1 cellular context compared by ENCODE assay signal in the genomic region with DNA sequence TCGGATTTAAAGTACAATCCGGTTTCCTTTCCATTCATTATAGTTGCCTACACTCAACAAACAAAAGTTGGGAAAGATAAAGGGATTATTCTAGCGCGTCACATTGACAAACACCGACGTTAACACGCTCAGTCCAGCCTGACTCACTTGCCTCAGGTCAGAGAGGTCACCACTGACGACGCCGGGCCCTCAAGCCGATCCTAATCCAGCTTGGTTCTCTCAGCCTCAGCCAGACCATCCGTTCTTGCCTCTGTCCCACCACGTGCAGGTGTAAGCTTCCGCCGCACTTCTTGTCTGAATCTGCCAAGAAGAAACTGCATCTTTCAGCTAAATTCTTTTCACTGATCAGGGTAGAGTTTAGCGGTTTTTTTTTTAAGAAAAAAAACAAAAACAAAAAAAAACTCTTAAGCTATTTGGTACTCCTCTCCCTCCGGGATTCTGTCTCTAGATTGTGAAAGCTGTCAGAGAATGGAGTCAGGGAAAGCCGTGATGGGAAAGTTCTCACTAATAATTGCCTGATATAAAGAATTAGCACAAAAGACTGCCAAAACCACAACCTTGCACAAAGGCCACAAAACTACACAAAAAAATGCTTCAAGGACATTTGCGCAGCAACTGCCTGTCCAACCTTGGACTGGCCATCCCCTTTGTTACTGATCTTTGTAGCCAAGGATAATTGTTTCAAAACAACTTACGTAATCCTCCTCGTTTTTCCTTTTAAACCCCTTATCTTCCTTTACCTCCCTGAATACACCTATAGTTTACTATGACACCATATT.
TF ChIP-seq lines count a peak whose summit lies in the region.

No MANE protein-coding gene starts in this region.

TF ChIP-seq in K562, 482 proteins besides CTCF, POLR2A, EP300 and RAD21 (continued from another document and continues in another):
- no peak; the same call in 1 of the 2 replicates for TF ChIP-seq EGR1 (conservative IDR thresholded peaks at IDR 0.05)
- TF ChIP-seq SOX6 (IDR thresholded peaks at IDR 0.05) = peak; percentile 82
- TF ChIP-seq NRF1 (conservative IDR thresholded peaks at IDR 0.05 in 1 of 2, IDR thresholded peaks at IDR 0.05 in 1 of 2) = peak; percentile 6 to 12; a peak in 1 of 4 replicates
- TF ChIP-seq ELF4 (CRISPR knock-in tag; IDR thresholded peaks at IDR 0.05) = no peak
- peak; percentile 74; the same call in 1 of the 2 replicates for TF ChIP-seq NCOA6 (IDR thresholded peaks at IDR 0.05)
- no peak for TF ChIP-seq PRPF4 (IDR thresholded peaks at IDR 0.05; ENCODE audit: insufficient read depth, low read depth, low read length, poor library complexity, severe bottlenecking)
- TF ChIP-seq ZKSCAN3 (CRISPR knock-in tag; IDR thresholded peaks at IDR 0.05) = no peak
- TF ChIP-seq ELF1 (tag; IDR thresholded peaks at IDR 0.05) = no peak
- no peak for TF ChIP-seq TEAD2 (tag; IDR thresholded peaks at IDR 0.05)
- no peak for TF ChIP-seq SRSF3 (IDR thresholded peaks at IDR 0.05; ENCODE audit: insufficient read depth, low read length)
- TF ChIP-seq NBN (IDR thresholded peaks at IDR 0.05; ENCODE audit: low read depth) = 0 out of 2 replicates have a peak, but pooled peaks have one; percentile 5
- TF ChIP-seq, protein P1, sequence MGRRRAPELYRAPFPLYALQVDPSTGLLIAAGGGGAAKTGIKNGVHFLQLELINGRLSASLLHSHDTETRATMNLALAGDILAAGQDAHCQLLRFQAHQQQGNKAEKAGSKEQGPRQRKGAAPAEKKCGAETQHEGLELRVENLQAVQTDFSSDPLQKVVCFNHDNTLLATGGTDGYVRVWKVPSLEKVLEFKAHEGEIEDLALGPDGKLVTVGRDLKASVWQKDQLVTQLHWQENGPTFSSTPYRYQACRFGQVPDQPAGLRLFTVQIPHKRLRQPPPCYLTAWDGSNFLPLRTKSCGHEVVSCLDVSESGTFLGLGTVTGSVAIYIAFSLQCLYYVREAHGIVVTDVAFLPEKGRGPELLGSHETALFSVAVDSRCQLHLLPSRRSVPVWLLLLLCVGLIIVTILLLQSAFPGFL (CRISPR knock-in tag; IDR thresholded peaks at IDR 0.05) = no peak
- peak; percentile 11; the same call in 1 of the 2 replicates for TF ChIP-seq TAL1 (IDR thresholded peaks at IDR 0.05)
- TF ChIP-seq CXXC5 (CRISPR knock-in tag; IDR thresholded peaks at IDR 0.05) = peak; percentile 66; the same call in 1 of the 2 replicates
- TF ChIP-seq MTA1 (IDR thresholded peaks at IDR 0.05; ENCODE audit: borderline replicate concordance) = no peak
- 0 out of 2 replicates have a peak, but pooled peaks have one; percentile 79 for TF ChIP-seq SMAD4 (CRISPR knock-in tag; conservative IDR thresholded peaks at IDR 0.05)
- peak; percentile 72 for TF ChIP-seq CEBPB (tag; IDR thresholded peaks at IDR 0.05)
- TF ChIP-seq RCOR1 (IDR thresholded peaks at IDR 0.05; ENCODE audit: borderline replicate concordance in 1 of 2, low read depth in 2 of 2, low read length in 2 of 2) = peak in 1 of 2 experiments; percentile 70; a peak in 2 of 4 replicates
- peak; percentile 22; the same call in 1 of the 2 replicates for TF ChIP-seq CBFA2T3 (IDR thresholded peaks at IDR 0.05)
- no peak for TF ChIP-seq SMARCA5 (IDR thresholded peaks at IDR 0.05)
- TF ChIP-seq CBX5 (IDR thresholded peaks at IDR 0.05; ENCODE audit: borderline replicate concordance, low read depth) = no peak
- no peak for TF ChIP-seq PTTG1 (tag; IDR thresholded peaks at IDR 0.05; ENCODE audit: low read depth)
- peak; percentile 67 to 72; a peak in 3 of 4 replicates for TF ChIP-seq KDM1A (IDR thresholded peaks at IDR 0.05)
- TF ChIP-seq DNMT1 (IDR thresholded peaks at IDR 0.05) = no peak
- peak; percentile 56; the same call in 1 of the 2 replicates for TF ChIP-seq SP1 (CRISPR knock-in tag; IDR thresholded peaks at IDR 0.05)
- TF ChIP-seq, protein P2, sequence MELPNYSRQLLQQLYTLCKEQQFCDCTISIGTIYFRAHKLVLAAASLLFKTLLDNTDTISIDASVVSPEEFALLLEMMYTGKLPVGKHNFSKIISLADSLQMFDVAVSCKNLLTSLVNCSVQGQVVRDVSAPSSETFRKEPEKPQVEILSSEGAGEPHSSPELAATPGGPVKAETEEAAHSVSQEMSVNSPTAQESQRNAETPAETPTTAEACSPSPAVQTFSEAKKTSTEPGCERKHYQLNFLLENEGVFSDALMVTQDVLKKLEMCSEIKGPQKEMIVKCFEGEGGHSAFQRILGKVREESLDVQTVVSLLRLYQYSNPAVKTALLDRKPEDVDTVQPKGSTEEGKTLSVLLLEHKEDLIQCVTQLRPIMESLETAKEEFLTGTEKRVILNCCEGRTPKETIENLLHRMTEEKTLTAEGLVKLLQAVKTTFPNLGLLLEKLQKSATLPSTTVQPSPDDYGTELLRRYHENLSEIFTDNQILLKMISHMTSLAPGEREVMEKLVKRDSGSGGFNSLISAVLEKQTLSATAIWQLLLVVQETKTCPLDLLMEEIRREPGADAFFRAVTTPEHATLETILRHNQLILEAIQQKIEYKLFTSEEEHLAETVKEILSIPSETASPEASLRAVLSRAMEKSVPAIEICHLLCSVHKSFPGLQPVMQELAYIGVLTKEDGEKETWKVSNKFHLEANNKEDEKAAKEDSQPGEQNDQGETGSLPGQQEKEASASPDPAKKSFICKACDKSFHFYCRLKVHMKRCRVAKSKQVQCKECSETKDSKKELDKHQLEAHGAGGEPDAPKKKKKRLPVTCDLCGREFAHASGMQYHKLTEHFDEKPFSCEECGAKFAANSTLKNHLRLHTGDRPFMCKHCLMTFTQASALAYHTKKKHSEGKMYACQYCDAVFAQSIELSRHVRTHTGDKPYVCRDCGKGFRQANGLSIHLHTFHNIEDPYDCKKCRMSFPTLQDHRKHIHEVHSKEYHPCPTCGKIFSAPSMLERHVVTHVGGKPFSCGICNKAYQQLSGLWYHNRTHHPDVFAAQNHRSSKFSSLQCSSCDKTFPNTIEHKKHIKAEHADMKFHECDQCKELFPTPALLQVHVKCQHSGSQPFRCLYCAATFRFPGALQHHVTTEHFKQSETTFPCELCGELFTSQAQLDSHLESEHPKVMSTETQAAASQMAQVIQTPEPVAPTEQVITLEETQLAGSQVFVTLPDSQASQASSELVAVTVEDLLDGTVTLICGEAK (IDR thresholded peaks at IDR 0.05) = 0 out of 2 replicates have a peak, but pooled peaks have one; percentile 5
- TF ChIP-seq, protein P2 (CRISPR knock-in tag; IDR thresholded peaks at IDR 0.05) = no peak
- TF ChIP-seq FOXK2 (conservative IDR thresholded peaks at IDR 0.05 in 1 of 2, IDR thresholded peaks at IDR 0.05 in 1 of 2; ENCODE audit: low read depth in 2 of 2) = 0 out of 4 replicates have a peak, but pooled peaks of 1 of the 2 experiments have one; percentile 34
- TF ChIP-seq KLF1 (tag; IDR thresholded peaks at IDR 0.05) = no peak
- 0 out of 2 replicates have a peak, but pooled peaks have one; percentile 27 for TF ChIP-seq ZEB2 (IDR thresholded peaks at IDR 0.05)
- TF ChIP-seq FOSL1 (tag; conservative IDR thresholded peaks at IDR 0.05) = peak; percentile 89
- peak; percentile 94 for TF ChIP-seq CREM (IDR thresholded peaks at IDR 0.05; ENCODE audit: low read depth)
- TF ChIP-seq ZNF311 (CRISPR knock-in tag; IDR thresholded peaks at IDR 0.05) = 0 out of 2 replicates have a peak, but pooled peaks have one; percentile 28
- TF ChIP-seq EP400 (IDR thresholded peaks at IDR 0.05) = 0 out of 2 replicates have a peak, but pooled peaks have one; percentile 19
- TF ChIP-seq, protein P3, sequence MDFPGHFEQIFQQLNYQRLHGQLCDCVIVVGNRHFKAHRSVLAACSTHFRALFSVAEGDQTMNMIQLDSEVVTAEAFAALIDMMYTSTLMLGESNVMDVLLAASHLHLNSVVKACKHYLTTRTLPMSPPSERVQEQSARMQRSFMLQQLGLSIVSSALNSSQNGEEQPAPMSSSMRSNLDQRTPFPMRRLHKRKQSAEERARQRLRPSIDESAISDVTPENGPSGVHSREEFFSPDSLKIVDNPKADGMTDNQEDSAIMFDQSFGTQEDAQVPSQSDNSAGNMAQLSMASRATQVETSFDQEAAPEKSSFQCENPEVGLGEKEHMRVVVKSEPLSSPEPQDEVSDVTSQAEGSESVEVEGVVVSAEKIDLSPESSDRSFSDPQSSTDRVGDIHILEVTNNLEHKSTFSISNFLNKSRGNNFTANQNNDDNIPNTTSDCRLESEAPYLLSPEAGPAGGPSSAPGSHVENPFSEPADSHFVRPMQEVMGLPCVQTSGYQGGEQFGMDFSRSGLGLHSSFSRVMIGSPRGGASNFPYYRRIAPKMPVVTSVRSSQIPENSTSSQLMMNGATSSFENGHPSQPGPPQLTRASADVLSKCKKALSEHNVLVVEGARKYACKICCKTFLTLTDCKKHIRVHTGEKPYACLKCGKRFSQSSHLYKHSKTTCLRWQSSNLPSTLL (IDR thresholded peaks at IDR 0.05) = no peak
- TF ChIP-seq, protein P4, sequence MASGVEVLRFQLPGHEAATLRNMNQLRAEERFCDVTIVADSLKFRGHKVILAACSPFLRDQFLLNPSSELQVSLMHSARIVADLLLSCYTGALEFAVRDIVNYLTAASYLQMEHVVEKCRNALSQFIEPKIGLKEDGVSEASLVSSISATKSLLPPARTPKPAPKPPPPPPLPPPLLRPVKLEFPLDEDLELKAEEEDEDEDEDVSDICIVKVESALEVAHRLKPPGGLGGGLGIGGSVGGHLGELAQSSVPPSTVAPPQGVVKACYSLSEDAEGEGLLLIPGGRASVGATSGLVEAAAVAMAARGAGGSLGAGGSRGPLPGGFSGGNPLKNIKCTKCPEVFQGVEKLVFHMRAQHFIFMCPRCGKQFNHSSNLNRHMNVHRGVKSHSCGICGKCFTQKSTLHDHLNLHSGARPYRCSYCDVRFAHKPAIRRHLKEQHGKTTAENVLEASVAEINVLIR (CRISPR knock-in tag; IDR thresholded peaks at IDR 0.05) = 0 out of 2 replicates have a peak, but pooled peaks have one; percentile 51
- TF ChIP-seq HDAC2 (IDR thresholded peaks at IDR 0.05) = 0 out of 2 replicates have a peak, but pooled peaks have one; percentile 77
- peak; percentile 58 for TF ChIP-seq ESRRA (IDR thresholded peaks at IDR 0.05; ENCODE audit: borderline replicate concordance, low read depth)
- TF ChIP-seq, protein P5, sequence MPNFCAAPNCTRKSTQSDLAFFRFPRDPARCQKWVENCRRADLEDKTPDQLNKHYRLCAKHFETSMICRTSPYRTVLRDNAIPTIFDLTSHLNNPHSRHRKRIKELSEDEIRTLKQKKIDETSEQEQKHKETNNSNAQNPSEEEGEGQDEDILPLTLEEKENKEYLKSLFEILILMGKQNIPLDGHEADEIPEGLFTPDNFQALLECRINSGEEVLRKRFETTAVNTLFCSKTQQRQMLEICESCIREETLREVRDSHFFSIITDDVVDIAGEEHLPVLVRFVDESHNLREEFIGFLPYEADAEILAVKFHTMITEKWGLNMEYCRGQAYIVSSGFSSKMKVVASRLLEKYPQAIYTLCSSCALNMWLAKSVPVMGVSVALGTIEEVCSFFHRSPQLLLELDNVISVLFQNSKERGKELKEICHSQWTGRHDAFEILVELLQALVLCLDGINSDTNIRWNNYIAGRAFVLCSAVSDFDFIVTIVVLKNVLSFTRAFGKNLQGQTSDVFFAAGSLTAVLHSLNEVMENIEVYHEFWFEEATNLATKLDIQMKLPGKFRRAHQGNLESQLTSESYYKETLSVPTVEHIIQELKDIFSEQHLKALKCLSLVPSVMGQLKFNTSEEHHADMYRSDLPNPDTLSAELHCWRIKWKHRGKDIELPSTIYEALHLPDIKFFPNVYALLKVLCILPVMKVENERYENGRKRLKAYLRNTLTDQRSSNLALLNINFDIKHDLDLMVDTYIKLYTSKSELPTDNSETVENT (CRISPR knock-in tag; IDR thresholded peaks at IDR 0.05) = no peak
- TF ChIP-seq MIER1 (IDR thresholded peaks at IDR 0.05; ENCODE audit: low read depth) = peak; percentile 55; the same call in 1 of the 2 replicates
- no peak for TF ChIP-seq RBBP5 (IDR thresholded peaks at IDR 0.05; ENCODE audit: borderline replicate concordance, insufficient read depth, low read length, poor library complexity, severe bottlenecking)
- 0 out of 2 replicates have a peak, but pooled peaks have one; percentile 59 for TF ChIP-seq ZFX (CRISPR knock-in tag; IDR thresholded peaks at IDR 0.05)
- no peak for TF ChIP-seq ZSCAN32 (CRISPR knock-in tag; IDR thresholded peaks at IDR 0.05)
- peak; percentile 81 for TF ChIP-seq SMARCA4 (IDR thresholded peaks at IDR 0.05)
- TF ChIP-seq TCF3 (CRISPR knock-in tag; IDR thresholded peaks at IDR 0.05) = peak; percentile 22; the same call in 1 of the 2 replicates
- TF ChIP-seq, protein P6, sequence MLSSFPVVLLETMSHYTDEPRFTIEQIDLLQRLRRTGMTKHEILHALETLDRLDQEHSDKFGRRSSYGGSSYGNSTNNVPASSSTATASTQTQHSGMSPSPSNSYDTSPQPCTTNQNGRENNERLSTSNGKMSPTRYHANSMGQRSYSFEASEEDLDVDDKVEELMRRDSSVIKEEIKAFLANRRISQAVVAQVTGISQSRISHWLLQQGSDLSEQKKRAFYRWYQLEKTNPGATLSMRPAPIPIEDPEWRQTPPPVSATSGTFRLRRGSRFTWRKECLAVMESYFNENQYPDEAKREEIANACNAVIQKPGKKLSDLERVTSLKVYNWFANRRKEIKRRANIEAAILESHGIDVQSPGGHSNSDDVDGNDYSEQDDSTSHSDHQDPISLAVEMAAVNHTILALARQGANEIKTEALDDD (IDR thresholded peaks at IDR 0.05) = peak; percentile 66; the same call in 1 of the 2 replicates
